Comparison of ENCODE assay signal across 18 cellular contexts in genomic region chr1:63269571-63269970, GRCh38. TPM values are rescaled to one million over a fixed set of nuclear protein-coding genes. Genes with fewer than 3 reads are reported as not detected.
"Had no signal": no experiment of that assay in that cellular context is flagged by ENCODE, and none has a peak within 500 bp of the region (broad histone marks: within the 10 kb centered on the region; RNA-seq: fewer than 3 reads in every experiment).

No MANE protein-coding gene starts in this region.

- H3K4me1 ChIP-seq: sigmoid colon, suprapubic skin, upper lobe of left lung had no signal

- ATAC-seq: activated CD4-positive, CD25-positive, alpha-beta regulatory T cell treated with anti-CD3 and anti-CD28 coated beads, Interleukin-2, amount 50 U/mL, for 24 hours; stimulated activated naive CD8-positive, alpha-beta T cell treated with anti-CD3 and anti-CD28 coated beads, Interleukin-15, Interleukin-2, amounts not matched to agents 100 U/mL and 50 U/mL, for 24 hours had no signal

- H3K27ac ChIP-seq: sigmoid colon, suprapubic skin, upper lobe of left lung had no signal

- H3K27me3 ChIP-seq: sigmoid colon, upper lobe of left lung had no signal

- H3K4me3 ChIP-seq: sigmoid colon, suprapubic skin, upper lobe of left lung had no signal

- DNase-seq: activated T-cell treated with anti-CD3 and anti-CD28 coated beads, Interleukin-2, amount 50 U/mL, for 1 hour; amniotic stem cell; effector memory CD4-positive, alpha-beta T cell; hippocampal formation; kidney glomerular epithelial cell; midbrain; naive B cell; sigmoid colon; stimulated activated CD4-positive, alpha-beta T cell treated with anti-CD3 and anti-CD28 coated beads, Interleukin-4, amount 100 ng/mL, for 1 hour; stimulated activated CD8-positive, alpha-beta memory T cell treated with anti-CD3 and anti-CD28 coated beads, Interleukin-4, amount 100 ng/mL, for 48 hours; stimulated activated naive CD8-positive, alpha-beta T cell treated with anti-CD3 and anti-CD28 coated beads, Interleukin-15, Interleukin-2, amounts not matched to agents 100 U/mL and 50 U/mL, for 24 hours; upper lobe of left lung had no signal

- H3K9me3 ChIP-seq: sigmoid colon, suprapubic skin, upper lobe of left lung had no signal

- H3K36me3 ChIP-seq: sigmoid colon, suprapubic skin, upper lobe of left lung had no signal

RNA-seq across cellular contexts. Expression of gene FOXD3, which starts 52.8 kb away (rescaled TPM):
- total RNA-seq: epithelial cell of proximal tubule; glomerular endothelial cell; progenitor cell of endocrine pancreas; T-helper 2 cell treated with Interferon-gamma antibody and Interleukin-4, amounts not matched to agents 100 ng/mL and 5 ng/mL, for 36 hours had no signal
